ENCODE assay signal across 8 cellular contexts in the genomic region with DNA sequence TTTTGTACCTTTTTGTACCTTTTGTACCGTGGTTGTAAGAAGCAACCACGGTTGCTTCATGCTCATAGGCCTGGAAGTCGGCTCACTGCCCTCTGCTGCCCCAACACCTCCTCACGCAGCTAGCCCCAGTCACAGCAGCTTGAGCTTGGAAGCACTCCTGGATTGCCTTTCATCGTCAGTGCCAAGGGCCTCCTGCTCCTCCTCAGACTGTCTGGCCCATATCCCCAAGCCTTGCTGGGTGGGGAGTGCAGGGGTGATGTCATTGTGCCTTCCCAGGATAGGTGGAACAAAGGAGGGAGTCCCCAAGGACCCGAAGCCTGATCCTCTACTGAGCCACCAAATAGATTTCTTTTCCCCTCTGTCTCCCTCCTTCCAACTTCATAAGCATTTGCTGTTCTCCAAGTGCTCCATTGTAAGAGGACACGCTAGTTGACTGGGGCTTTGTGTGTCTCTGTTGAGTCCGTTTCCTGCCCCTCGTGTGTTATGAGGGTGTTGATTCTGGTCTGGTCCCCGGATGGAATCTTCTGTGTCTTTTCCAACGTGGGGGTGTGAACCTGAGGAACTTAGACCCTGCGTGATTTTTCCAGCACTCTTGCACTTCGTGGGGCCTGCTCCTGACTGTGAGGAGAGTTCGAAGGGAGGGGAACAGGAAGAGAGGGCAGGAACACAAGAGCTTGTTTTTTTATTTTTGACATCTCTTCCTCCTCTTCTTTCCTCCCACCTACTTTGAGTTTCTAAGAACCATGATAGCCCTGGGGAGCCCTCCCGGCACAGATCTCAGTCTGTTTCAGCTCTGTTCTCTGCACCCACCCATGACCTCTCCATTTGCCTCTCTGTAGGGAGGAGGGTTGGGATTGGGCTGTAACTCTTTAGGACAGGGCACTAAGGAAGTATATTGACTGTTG.
A peak's percentile ranks its signal among the peaks of the same experiment; 100 is the strongest.
DNase-seq lines count a peak whose midpoint lies in the region; ATAC-seq and TF ChIP-seq lines count a peak whose summit lies in the region.

No MANE protein-coding gene starts in this region.

- no peaks in the 10 kb centered on the region for H3K27me3 ChIP-seq in effector memory CD4-positive, alpha-beta T cell (replicated peaks; ENCODE audit: control insufficient read depth, insufficient read depth, low read length, poor library complexity, severe bottlenecking)

- no peaks in the 10 kb centered on the region for H3K9me3 ChIP-seq in effector memory CD4-positive, alpha-beta T cell (ENCODE audit: control insufficient read depth, low read length)

- H3K27ac ChIP-seq in effector memory CD4-positive, alpha-beta T cell (ENCODE audit: insufficient read depth, low read length, poor library complexity, severe bottlenecking): peak overlapping the region; percentile 65

- H3K36me3 Mint-ChIP-seq in stimulated activated naive CD8-positive, alpha-beta T cell treated with anti-CD3 and anti-CD28 coated beads, Interleukin-15, Interleukin-2, amounts not matched to agents 100 ng/mL and 50 ng/mL, for 24 hours (ENCODE audit: low read depth): peaks cover 28% of the 10 kb centered on the region
- no peaks in the 10 kb centered on the region for H3K36me3 Mint-ChIP-seq in natural killer cell

- H3K36me3 ChIP-seq in effector memory CD4-positive, alpha-beta T cell (ENCODE audit: control insufficient read depth, insufficient read depth, low read length): peaks cover 6% of the 10 kb centered on the region

- no peak for DNase-seq in stimulated activated naive CD8-positive, alpha-beta T cell treated with anti-CD3 and anti-CD28 coated beads, Interleukin-15, Interleukin-2, amounts not matched to agents 100 U/mL and 50 U/mL, for 24 hours
- DNase-seq in effector memory CD4-positive, alpha-beta T cell: no peak
- DNase-seq in natural killer cell (no peak), NCI-H2196 treated with DMSO at 0.1 percent for 48 hours (lab: John Stamatoyannopoulos, UW; ENCODE audit: unreplicated experiment) (no peak), HUDEP-2 (lab: John Stamatoyannopoulos, UW; ENCODE audit: unreplicated experiment in 76 of 76) (no peak)
- no peak for DNase-seq in NK-92 treated with Interleukin-12 subunit alpha and Interleukin-12 subunit beta, amount 100 ng/mL, for 24 hours (lab: John Stamatoyannopoulos, UW)

- H3K4me3 ChIP-seq in effector memory CD4-positive, alpha-beta T cell (ENCODE audit: insufficient read depth, low read depth, low read length, poor library complexity, severe bottlenecking): peak overlapping the region; percentile 35

- peak overlapping the region; percentile 94 for H3K27ac Mint-ChIP-seq in stimulated activated naive CD8-positive, alpha-beta T cell treated with anti-CD3 and anti-CD28 coated beads, Interleukin-15, Interleukin-2, amounts not matched to agents 100 ng/mL and 50 ng/mL, for 24 hours
- H3K27ac Mint-ChIP-seq in natural killer cell: peak overlapping the region; percentile 83 to 89

- TF ChIP-seq CTCF in natural killer cell (IDR thresholded peaks at IDR 0.05): no peak

- peak overlapping the region; percentile 74 for H3K4me3 Mint-ChIP-seq in stimulated activated naive CD8-positive, alpha-beta T cell treated with anti-CD3 and anti-CD28 coated beads, Interleukin-15, Interleukin-2, amounts not matched to agents 100 ng/mL and 50 ng/mL, for 24 hours
- peak overlapping the region; percentile 68 for H3K4me3 Mint-ChIP-seq in natural killer cell

- peaks cover 61% of the 10 kb centered on the region for H3K4me1 ChIP-seq in effector memory CD4-positive, alpha-beta T cell (ENCODE audit: control insufficient read depth, insufficient read depth, low read length, poor library complexity, severe bottlenecking)

- no peaks in the 10 kb centered on the region for H3K9me3 Mint-ChIP-seq in stimulated activated naive CD8-positive, alpha-beta T cell treated with anti-CD3 and anti-CD28 coated beads, Interleukin-15, Interleukin-2, amounts not matched to agents 100 ng/mL and 50 ng/mL, for 24 hours
- H3K9me3 Mint-ChIP-seq in natural killer cell: no peaks in the 10 kb centered on the region

- H3K27me3 Mint-ChIP-seq in stimulated activated naive CD8-positive, alpha-beta T cell treated with anti-CD3 and anti-CD28 coated beads, Interleukin-15, Interleukin-2, amounts not matched to agents 100 ng/mL and 50 ng/mL, for 24 hours: no peaks in the 10 kb centered on the region
- H3K27me3 Mint-ChIP-seq in natural killer cell (ENCODE audit: low read depth in 2 of 2): no peaks in the 10 kb centered on the region

- intact Hi-C loops in natural killer cell (cut with micrococcal nuclease): loop anchor here (2.0 kb wide), 1 partner anchor 35 kb away; no protein-coding TSS in a partner anchor

- peaks cover 94% of the 10 kb centered on the region for H3K4me1 Mint-ChIP-seq in stimulated activated naive CD8-positive, alpha-beta T cell treated with anti-CD3 and anti-CD28 coated beads, Interleukin-15, Interleukin-2, amounts not matched to agents 100 ng/mL and 50 ng/mL, for 24 hours (ENCODE audit: low read depth)
- H3K4me1 Mint-ChIP-seq in natural killer cell: peaks cover 45 to 58% of the 10 kb centered on the region in 2 donors

- no peak for ATAC-seq in stimulated activated naive CD8-positive, alpha-beta T cell treated with anti-CD3 and anti-CD28 coated beads, Interleukin-15, Interleukin-2, amounts not matched to agents 100 U/mL and 50 U/mL, for 24 hours
- ATAC-seq in natural killer cell (peak; percentile 16 to 41 (median 31)), GM21619 (IDR thresholded peaks at IDR 0.05; ENCODE audit: unreplicated experiment) (no peak)

Comparison
In these comparisons a context has a peak if more than half of its experiments do, and no peak if none do; other contexts are left out.
1. ATAC-seq: peak in natural killer cell (3 of 3); none in stimulated activated naive CD8-positive, alpha-beta T cell treated with anti-CD3 and anti-CD28 coated beads, Interleukin-15, Interleukin-2, amounts not matched to agents 100 U/mL and 50 U/mL, for 24 hours (single experiment) and GM21619 (single experiment).